Comparison of ENCODE assay signal across 1 cellular context in the genomic region with DNA sequence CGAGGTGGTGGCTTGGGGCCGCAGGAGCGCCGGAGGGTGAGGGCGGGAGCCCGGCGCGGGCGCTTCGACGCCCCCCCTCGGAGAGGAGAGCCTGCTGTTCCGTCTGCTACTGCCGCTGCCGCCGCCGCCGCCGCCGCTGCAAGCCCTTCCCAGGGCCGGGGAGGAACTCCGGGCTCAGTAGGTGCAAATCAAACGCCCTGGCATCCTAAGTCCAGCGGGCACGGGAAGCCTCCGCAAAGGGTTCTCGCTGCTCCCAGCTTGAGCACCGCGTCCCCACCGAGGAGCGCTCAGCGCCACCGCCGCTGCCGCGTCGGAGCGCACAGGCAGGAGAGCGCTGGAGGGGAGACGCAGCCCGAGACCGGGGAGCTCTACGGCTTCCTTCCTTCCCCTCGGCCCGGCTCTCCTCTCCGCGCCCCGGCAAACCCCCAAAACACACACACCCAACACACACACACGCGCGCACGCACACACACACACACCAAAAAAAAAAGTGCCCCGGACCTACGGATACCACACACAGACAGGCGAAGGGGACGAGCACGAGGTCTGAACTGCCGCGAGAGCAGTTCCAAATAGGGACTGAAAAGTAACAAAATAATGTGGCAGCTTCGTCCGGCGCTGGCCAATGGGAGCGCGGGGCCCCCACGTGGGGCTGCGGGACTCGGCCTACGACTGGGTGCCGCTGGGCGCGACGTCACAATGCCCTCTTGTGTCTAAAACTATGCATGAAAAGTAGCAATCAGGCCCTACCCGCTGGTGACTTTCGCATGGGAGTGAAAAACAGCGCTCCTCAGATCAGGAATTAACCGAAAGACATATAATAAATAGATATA.
TF ChIP-seq lines count a peak whose summit lies in the region.

A gene (minus strand): TSS at position 581 of the 833 bp plus-strand sequence. CDS start 1,119 bp downstream, outside the sequence.

TF ChIP-seq in GM12878, 131 proteins besides CTCF, POLR2A, EP300 and RAD21 (continued from another document):
- TF ChIP-seq, protein P1, sequence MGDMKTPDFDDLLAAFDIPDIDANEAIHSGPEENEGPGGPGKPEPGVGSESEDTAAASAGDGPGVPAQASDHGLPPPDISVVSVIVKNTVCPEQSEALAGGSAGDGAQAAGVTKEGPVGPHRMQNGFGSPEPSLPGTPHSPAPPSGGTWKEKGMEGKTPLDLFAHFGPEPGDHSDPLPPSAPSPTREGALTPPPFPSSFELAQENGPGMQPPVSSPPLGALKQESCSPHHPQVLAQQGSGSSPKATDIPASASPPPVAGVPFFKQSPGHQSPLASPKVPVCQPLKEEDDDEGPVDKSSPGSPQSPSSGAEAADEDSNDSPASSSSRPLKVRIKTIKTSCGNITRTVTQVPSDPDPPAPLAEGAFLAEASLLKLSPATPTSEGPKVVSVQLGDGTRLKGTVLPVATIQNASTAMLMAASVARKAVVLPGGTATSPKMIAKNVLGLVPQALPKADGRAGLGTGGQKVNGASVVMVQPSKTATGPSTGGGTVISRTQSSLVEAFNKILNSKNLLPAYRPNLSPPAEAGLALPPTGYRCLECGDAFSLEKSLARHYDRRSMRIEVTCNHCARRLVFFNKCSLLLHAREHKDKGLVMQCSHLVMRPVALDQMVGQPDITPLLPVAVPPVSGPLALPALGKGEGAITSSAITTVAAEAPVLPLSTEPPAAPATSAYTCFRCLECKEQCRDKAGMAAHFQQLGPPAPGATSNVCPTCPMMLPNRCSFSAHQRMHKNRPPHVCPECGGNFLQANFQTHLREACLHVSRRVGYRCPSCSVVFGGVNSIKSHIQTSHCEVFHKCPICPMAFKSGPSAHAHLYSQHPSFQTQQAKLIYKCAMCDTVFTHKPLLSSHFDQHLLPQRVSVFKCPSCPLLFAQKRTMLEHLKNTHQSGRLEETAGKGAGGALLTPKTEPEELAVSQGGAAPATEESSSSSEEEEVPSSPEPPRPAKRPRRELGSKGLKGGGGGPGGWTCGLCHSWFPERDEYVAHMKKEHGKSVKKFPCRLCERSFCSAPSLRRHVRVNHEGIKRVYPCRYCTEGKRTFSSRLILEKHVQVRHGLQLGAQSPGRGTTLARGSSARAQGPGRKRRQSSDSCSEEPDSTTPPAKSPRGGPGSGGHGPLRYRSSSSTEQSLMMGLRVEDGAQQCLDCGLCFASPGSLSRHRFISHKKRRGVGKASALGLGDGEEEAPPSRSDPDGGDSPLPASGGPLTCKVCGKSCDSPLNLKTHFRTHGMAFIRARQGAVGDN (IDR thresholded peaks at IDR 0.05): peak; percentile 79; the same call in 1 of the 2 replicates
- TF ChIP-seq, protein P2, sequence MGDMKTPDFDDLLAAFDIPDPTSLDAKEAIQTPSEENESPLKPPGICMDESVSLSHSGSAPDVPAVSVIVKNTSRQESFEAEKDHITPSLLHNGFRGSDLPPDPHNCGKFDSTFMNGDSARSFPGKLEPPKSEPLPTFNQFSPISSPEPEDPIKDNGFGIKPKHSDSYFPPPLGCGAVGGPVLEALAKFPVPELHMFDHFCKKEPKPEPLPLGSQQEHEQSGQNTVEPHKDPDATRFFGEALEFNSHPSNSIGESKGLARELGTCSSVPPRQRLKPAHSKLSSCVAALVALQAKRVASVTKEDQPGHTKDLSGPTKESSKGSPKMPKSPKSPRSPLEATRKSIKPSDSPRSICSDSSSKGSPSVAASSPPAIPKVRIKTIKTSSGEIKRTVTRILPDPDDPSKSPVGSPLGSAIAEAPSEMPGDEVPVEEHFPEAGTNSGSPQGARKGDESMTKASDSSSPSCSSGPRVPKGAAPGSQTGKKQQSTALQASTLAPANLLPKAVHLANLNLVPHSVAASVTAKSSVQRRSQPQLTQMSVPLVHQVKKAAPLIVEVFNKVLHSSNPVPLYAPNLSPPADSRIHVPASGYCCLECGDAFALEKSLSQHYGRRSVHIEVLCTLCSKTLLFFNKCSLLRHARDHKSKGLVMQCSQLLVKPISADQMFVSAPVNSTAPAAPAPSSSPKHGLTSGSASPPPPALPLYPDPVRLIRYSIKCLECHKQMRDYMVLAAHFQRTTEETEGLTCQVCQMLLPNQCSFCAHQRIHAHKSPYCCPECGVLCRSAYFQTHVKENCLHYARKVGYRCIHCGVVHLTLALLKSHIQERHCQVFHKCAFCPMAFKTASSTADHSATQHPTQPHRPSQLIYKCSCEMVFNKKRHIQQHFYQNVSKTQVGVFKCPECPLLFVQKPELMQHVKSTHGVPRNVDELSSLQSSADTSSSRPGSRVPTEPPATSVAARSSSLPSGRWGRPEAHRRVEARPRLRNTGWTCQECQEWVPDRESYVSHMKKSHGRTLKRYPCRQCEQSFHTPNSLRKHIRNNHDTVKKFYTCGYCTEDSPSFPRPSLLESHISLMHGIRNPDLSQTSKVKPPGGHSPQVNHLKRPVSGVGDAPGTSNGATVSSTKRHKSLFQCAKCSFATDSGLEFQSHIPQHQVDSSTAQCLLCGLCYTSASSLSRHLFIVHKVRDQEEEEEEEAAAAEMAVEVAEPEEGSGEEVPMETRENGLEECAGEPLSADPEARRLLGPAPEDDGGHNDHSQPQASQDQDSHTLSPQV (IDR thresholded peaks at IDR 0.05): no peak
- TF ChIP-seq TCF12 (IDR thresholded peaks at IDR 0.05; ENCODE audit: low read depth, low read length) (no peak; the same call in 1 of the 2 replicates), NBN (IDR thresholded peaks at IDR 0.05) (peak; percentile 98), SREBF1 (IDR thresholded peaks at IDR 0.05; ENCODE audit: low read length) (no peak), GATAD2B (conservative IDR thresholded peaks at IDR 0.05; ENCODE audit: low read depth) (no peak), ASH2L (IDR thresholded peaks at IDR 0.05; ENCODE audit: borderline replicate concordance, low read depth) (no peak), ZBED1 (IDR thresholded peaks at IDR 0.05; ENCODE audit: borderline replicate concordance) (no peak), SP1 (IDR thresholded peaks at IDR 0.05; ENCODE audit: low read depth, low read length) (peak; percentile 81)
- TF ChIP-seq, protein P3, sequence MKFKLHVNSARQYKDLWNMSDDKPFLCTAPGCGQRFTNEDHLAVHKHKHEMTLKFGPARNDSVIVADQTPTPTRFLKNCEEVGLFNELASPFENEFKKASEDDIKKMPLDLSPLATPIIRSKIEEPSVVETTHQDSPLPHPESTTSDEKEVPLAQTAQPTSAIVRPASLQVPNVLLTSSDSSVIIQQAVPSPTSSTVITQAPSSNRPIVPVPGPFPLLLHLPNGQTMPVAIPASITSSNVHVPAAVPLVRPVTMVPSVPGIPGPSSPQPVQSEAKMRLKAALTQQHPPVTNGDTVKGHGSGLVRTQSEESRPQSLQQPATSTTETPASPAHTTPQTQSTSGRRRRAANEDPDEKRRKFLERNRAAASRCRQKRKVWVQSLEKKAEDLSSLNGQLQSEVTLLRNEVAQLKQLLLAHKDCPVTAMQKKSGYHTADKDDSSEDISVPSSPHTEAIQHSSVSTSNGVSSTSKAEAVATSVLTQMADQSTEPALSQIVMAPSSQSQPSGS (IDR thresholded peaks at IDR 0.05; ENCODE audit: low read length): no peak
- TF ChIP-seq, protein P4, sequence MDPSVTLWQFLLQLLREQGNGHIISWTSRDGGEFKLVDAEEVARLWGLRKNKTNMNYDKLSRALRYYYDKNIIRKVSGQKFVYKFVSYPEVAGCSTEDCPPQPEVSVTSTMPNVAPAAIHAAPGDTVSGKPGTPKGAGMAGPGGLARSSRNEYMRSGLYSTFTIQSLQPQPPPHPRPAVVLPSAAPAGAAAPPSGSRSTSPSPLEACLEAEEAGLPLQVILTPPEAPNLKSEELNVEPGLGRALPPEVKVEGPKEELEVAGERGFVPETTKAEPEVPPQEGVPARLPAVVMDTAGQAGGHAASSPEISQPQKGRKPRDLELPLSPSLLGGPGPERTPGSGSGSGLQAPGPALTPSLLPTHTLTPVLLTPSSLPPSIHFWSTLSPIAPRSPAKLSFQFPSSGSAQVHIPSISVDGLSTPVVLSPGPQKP (IDR thresholded peaks at IDR 0.05; ENCODE audit: low read depth, low read length): 0 out of 2 replicates have a peak, but pooled peaks have one; percentile 17
